In genomic region chr3:172517859-172518466, GRCh38 we compare ENCODE assay signal across 8 cellular contexts. TPM values are rescaled to one million over a fixed set of nuclear protein-coding genes. Genes with fewer than 3 reads are reported as not detected.
DNase-seq lines count a peak whose midpoint lies in the region; ATAC-seq and TF ChIP-seq lines count a peak whose summit lies in the region.
"Had no signal": no experiment of that assay in that cellular context is flagged by ENCODE, and none has a peak within 500 bp of the region (broad histone marks: within the 10 kb centered on the region; RNA-seq: fewer than 3 reads in every experiment).

No MANE protein-coding gene starts in this region.

- H3K27ac ChIP-seq in liver (ENCODE audit: low read depth in 1 of 2, low read length in 2 of 2) (peak overlapping the region; percentile 56 to 80), testis (no peak overlapping the region), adrenal gland (no peak overlapping the region)

- H3K27me3 Mint-ChIP-seq in T-helper 2 cell treated with Interferon-gamma antibody and Interleukin-4, amounts not matched to agents 5 μg/mL and 100 μg/mL, for 36 hours (ENCODE audit: low read depth) = no peaks in the 10 kb centered on the region
- H3K27me3 Mint-ChIP-seq in activated T-helper 1 cell treated with anti-CD3 and anti-CD28 coated beads, Interleukin-12 subunit alpha, Interleukin-12 subunit beta, Interleukin-2, Interleukin-4 antibody, amounts not matched to agents 30 ng/mL and 10 ng/mL and 1 ng/mL, durations not matched to agents 14 hours and 24 hours and 36 hours (ENCODE audit: insufficient read depth) = no peaks in the 10 kb centered on the region
- H3K27me3 Mint-ChIP-seq: naive B cell had no signal

- H3K4me3 Mint-ChIP-seq in T-helper 2 cell treated with Interferon-gamma antibody and Interleukin-4, amounts not matched to agents 5 μg/mL and 100 μg/mL, for 36 hours = peak overlapping the region; percentile 99
- H3K4me3 Mint-ChIP-seq in activated T-helper 1 cell treated with anti-CD3 and anti-CD28 coated beads, Interleukin-12 subunit alpha, Interleukin-12 subunit beta, Interleukin-2, Interleukin-4 antibody, amounts not matched to agents 30 ng/mL and 10 ng/mL and 1 ng/mL, durations not matched to agents 14 hours and 24 hours and 36 hours = peak overlapping the region; percentile 88

- H3K36me3 ChIP-seq in liver (ENCODE audit: control insufficient read depth in 4 of 4, insufficient read depth in 3 of 4, low read depth in 1 of 4, low read length in 3 of 4) = peaks cover 0 to 23% (median 11%) of the 10 kb centered on the region in 4 donors
- no peaks in the 10 kb centered on the region for H3K36me3 ChIP-seq in testis (ENCODE audit: low read depth, missing control alignments)
- peaks cover 0 to 16% of the 10 kb centered on the region in 2 donors for H3K36me3 ChIP-seq in adrenal gland (replicated peaks in 1 of 2)

- H3K9me3 Mint-ChIP-seq in T-helper 2 cell treated with Interferon-gamma antibody and Interleukin-4, amounts not matched to agents 5 μg/mL and 100 μg/mL, for 36 hours = no peaks in the 10 kb centered on the region
- no peaks in the 10 kb centered on the region for H3K9me3 Mint-ChIP-seq in activated T-helper 1 cell treated with anti-CD3 and anti-CD28 coated beads, Interleukin-12 subunit alpha, Interleukin-12 subunit beta, Interleukin-2, Interleukin-4 antibody, amounts not matched to agents 30 ng/mL and 10 ng/mL and 1 ng/mL, durations not matched to agents 14 hours and 24 hours and 36 hours
- H3K9me3 Mint-ChIP-seq: naive B cell had no signal

- intact Hi-C loops in activated T-helper 1 cell treated with anti-CD3 and anti-CD28 coated beads, Interleukin-12 subunit alpha, Interleukin-12 subunit beta, Interleukin-2, Interleukin-4 antibody, amounts not matched to agents 30 ng/mL and 10 ng/mL and 1 ng/mL, durations not matched to agents 14 hours and 24 hours and 36 hours (cut with micrococcal nuclease) = loop anchor here (1.0 to 10.0 kb wide), 11 partner anchors 12 to 1263 kb away; partner anchors contain the start of genes ECT2, FNDC3B and TNIK
- intact Hi-C loops in testis (cut with DNase I; ENCODE audit: low total_unique reads) = no loop called here
- intact Hi-C loops in adrenal gland (cut with DNase I) = loop anchor here (10.0 kb wide), 2 partner anchors 47 to 77 kb away; no protein-coding TSS in a partner anchor

- H3K27me3 ChIP-seq in liver (ENCODE audit: control insufficient read depth in 4 of 4, insufficient read depth in 4 of 4, low read length in 3 of 4) = no peaks in the 10 kb centered on the region
- H3K27me3 ChIP-seq in testis = no peaks in the 10 kb centered on the region
- no peaks in the 10 kb centered on the region for H3K27me3 ChIP-seq in adrenal gland

- H3K9me3 ChIP-seq in liver (ENCODE audit: control insufficient read depth in 4 of 4, low read length in 3 of 4) = no peaks in the 10 kb centered on the region
- no peaks in the 10 kb centered on the region for H3K9me3 ChIP-seq in testis
- no peaks in the 10 kb centered on the region for H3K9me3 ChIP-seq in adrenal gland (replicated peaks in 1 of 3)

- TF ChIP-seq CTCF in liver (IDR thresholded peaks at IDR 0.05; ENCODE audit: low read depth, low read length, missing input control) (no peak), testis (IDR thresholded peaks at IDR 0.05) (no peak), adrenal gland (IDR thresholded peaks at IDR 0.05) (no peak)

- WGBS in liver = 51% methylated on average over 8 of the region's 8 CpGs
- WGBS in testis, 2 donors = 86 to 90% methylated on average over 8 of the region's 8 CpGs
- 80 to 88% (median 83%) methylated on average over 8 of the region's 8 CpGs for WGBS in adrenal gland, 4 donors

- H3K4me3 ChIP-seq in liver (ENCODE audit: low read depth in 1 of 3, low read length in 3 of 3) = peak overlapping the region in 2 of 3 donors; percentile 24 to 57
- H3K4me3 ChIP-seq in testis = no peak overlapping the region
- no peak overlapping the region for H3K4me3 ChIP-seq in adrenal gland

- H3K27ac Mint-ChIP-seq in T-helper 2 cell treated with Interferon-gamma antibody and Interleukin-4, amounts not matched to agents 5 μg/mL and 100 μg/mL, for 36 hours = peak overlapping the region; percentile 91
- peak overlapping the region; percentile 97 for H3K27ac Mint-ChIP-seq in activated T-helper 1 cell treated with anti-CD3 and anti-CD28 coated beads, Interleukin-12 subunit alpha, Interleukin-12 subunit beta, Interleukin-2, Interleukin-4 antibody, amounts not matched to agents 30 ng/mL and 10 ng/mL and 1 ng/mL, durations not matched to agents 14 hours and 24 hours and 36 hours

- H3K4me1 Mint-ChIP-seq in T-helper 2 cell treated with Interferon-gamma antibody and Interleukin-4, amounts not matched to agents 5 μg/mL and 100 μg/mL, for 36 hours (ENCODE audit: low read depth) = peaks cover 65% of the 10 kb centered on the region
- peaks cover 80% of the 10 kb centered on the region for H3K4me1 Mint-ChIP-seq in activated T-helper 1 cell treated with anti-CD3 and anti-CD28 coated beads, Interleukin-12 subunit alpha, Interleukin-12 subunit beta, Interleukin-2, Interleukin-4 antibody, amounts not matched to agents 30 ng/mL and 10 ng/mL and 1 ng/mL, durations not matched to agents 14 hours and 24 hours and 36 hours (ENCODE audit: low read depth)

- H3K36me3 Mint-ChIP-seq in T-helper 2 cell treated with Interferon-gamma antibody and Interleukin-4, amounts not matched to agents 5 μg/mL and 100 μg/mL, for 36 hours (ENCODE audit: low read depth) = peaks cover 88% of the 10 kb centered on the region
- peaks cover 76% of the 10 kb centered on the region for H3K36me3 Mint-ChIP-seq in activated T-helper 1 cell treated with anti-CD3 and anti-CD28 coated beads, Interleukin-12 subunit alpha, Interleukin-12 subunit beta, Interleukin-2, Interleukin-4 antibody, amounts not matched to agents 30 ng/mL and 10 ng/mL and 1 ng/mL, durations not matched to agents 14 hours and 24 hours and 36 hours (ENCODE audit: low read depth)

- TF ChIP-seq RAD21 in liver (IDR thresholded peaks at IDR 0.05) = no peak

- peak; percentile 71 for ATAC-seq in stimulated activated naive CD8-positive, alpha-beta T cell treated with anti-CD3 and anti-CD28 coated beads, Interleukin-15, Interleukin-2, amounts not matched to agents 100 U/mL and 50 U/mL, for 24 hours

- H3K4me1 ChIP-seq in liver (ENCODE audit: control insufficient read depth in 4 of 4, insufficient read depth in 4 of 4, low read length in 3 of 4) = peaks cover 15 to 58% (median 37%) of the 10 kb centered on the region in 4 donors
- H3K4me1 ChIP-seq in testis = peaks cover 7% of the 10 kb centered on the region
- peaks cover 9 to 59% of the 10 kb centered on the region in 2 donors for H3K4me1 ChIP-seq in adrenal gland (replicated peaks in 1 of 2)

- H3K9ac ChIP-seq in liver (ENCODE audit: low read depth in 1 of 2, low read length in 2 of 2) = no peak overlapping the region

- TF ChIP-seq POLR2A in testis (IDR thresholded peaks at IDR 0.05) = no peak
- no peak for TF ChIP-seq POLR2A in adrenal gland (IDR thresholded peaks at IDR 0.05)

- DNase-seq in T-helper 2 cell treated with Interferon-gamma antibody and Interleukin-4, amounts not matched to agents 5 μg/mL and 100 μg/mL, for 36 hours (ENCODE audit: low spot score) = peak; percentile 82
- peak; percentile 57 for DNase-seq in activated T-helper 1 cell treated with anti-CD3 and anti-CD28 coated beads, Interleukin-12 subunit alpha, Interleukin-12 subunit beta, Interleukin-2, Interleukin-4 antibody, amounts not matched to agents 30 ng/mL and 10 ng/mL and 1 ng/mL, durations not matched to agents 14 hours and 24 hours and 36 hours (ENCODE audit: low spot score)
- peak; percentile 63 for DNase-seq in stimulated activated naive CD8-positive, alpha-beta T cell treated with anti-CD3 and anti-CD28 coated beads, Interleukin-15, Interleukin-2, amounts not matched to agents 100 U/mL and 50 U/mL, for 24 hours
- DNase-seq in testis = no peak
- DNase-seq in NCI-H1092 treated with DMSO at 0.1 percent for 48 hours (lab: John Stamatoyannopoulos, UW) = no peak
- no peak for DNase-seq in adrenal gland
- DNase-seq: naive B cell had no signal

TF ChIP-seq in liver, 16 proteins besides CTCF, POLR2A, EP300 and RAD21 (continues in another document):
- no peak for TF ChIP-seq GABPA (IDR thresholded peaks at IDR 0.05 in 1 of 2, conservative IDR thresholded peaks at IDR 0.05 in 1 of 2)
- TF ChIP-seq HNF4G (IDR thresholded peaks at IDR 0.05) = no peak
- TF ChIP-seq ZBTB33 (IDR thresholded peaks at IDR 0.05) = no peak
- no peak for TF ChIP-seq RXRA (IDR thresholded peaks at IDR 0.05)
- TF ChIP-seq FOXA2 (IDR thresholded peaks at IDR 0.05) = no peak
- TF ChIP-seq YY1 (IDR thresholded peaks at IDR 0.05) = no peak
- no peak for TF ChIP-seq SP1 (IDR thresholded peaks at IDR 0.05)
- no peak for TF ChIP-seq FOXA1 (IDR thresholded peaks at IDR 0.05)
- no peak for TF ChIP-seq HNF4A (conservative IDR thresholded peaks at IDR 0.05)
- no peak for TF ChIP-seq JUND (IDR thresholded peaks at IDR 0.05)

RNA-seq across cellular contexts. Expression of gene TNFSF10, which starts 5.3 kb away (rescaled TPM):
- total RNA-seq in activated T-helper 1 cell treated with anti-CD3 and anti-CD28 coated beads, Interleukin-12 subunit alpha, Interleukin-12 subunit beta, Interleukin-2, Interleukin-4 antibody, amounts not matched to agents 30 ng/mL and 10 ng/mL and 1 ng/mL, durations not matched to agents 14 hours and 24 hours and 36 hours = 119 and 123 TPM in 2 replicates
- total RNA-seq in liver = 10 to 100 TPM; 55.4 to 67.1 TPM
- polyA plus RNA-seq in liver = 10 to 100 TPM; 16.2 to 19.5 TPM
- total RNA-seq in testis = 1 to 10 TPM; 4.3 to 8.1 TPM
- 10.0 TPM for polyA plus RNA-seq in testis (ENCODE audit: insufficient read depth, low read depth, low replicate concordance)
- 100 to 1,000 TPM in 3 of 8 donors, 10 to 100 TPM in 5; 15.3 to 518 (median 85.5) TPM for total RNA-seq in adrenal gland
- polyA plus RNA-seq in adrenal gland = 10 to 100 TPM; 21.3 to 34.4 (median 31.5) TPM

Comparison
In these comparisons a context has a peak if more than half of its experiments do, and no peak if none do; other contexts are left out.
1. DNase-seq: peak in T-helper 2 cell treated with Interferon-gamma antibody and Interleukin-4, amounts not matched to agents 5 μg/mL and 100 μg/mL, for 36 hours (single experiment), activated T-helper 1 cell treated with anti-CD3 and anti-CD28 coated beads, Interleukin-12 subunit alpha, Interleukin-12 subunit beta, Interleukin-2, Interleukin-4 antibody, amounts not matched to agents 30 ng/mL and 10 ng/mL and 1 ng/mL, durations not matched to agents 14 hours and 24 hours and 36 hours (single experiment) and stimulated activated naive CD8-positive, alpha-beta T cell treated with anti-CD3 and anti-CD28 coated beads, Interleukin-15, Interleukin-2, amounts not matched to agents 100 U/mL and 50 U/mL, for 24 hours (single experiment); none in testis (single experiment), NCI-H1092 treated with DMSO at 0.1 percent for 48 hours (single experiment) and adrenal gland (0 of 7).
2. H3K27ac ChIP-seq: peak in liver (2 of 2); none in testis (0 of 2) and adrenal gland (0 of 5).
3. H3K4me3 ChIP-seq: peak in liver (2 of 3); none in testis (0 of 2) and adrenal gland (0 of 4).